ENCODE assay signal across 25 cellular contexts in genomic region chr6:15804461-15804784, GRCh38.
"Had no signal": no experiment of that assay in that cellular context is flagged by ENCODE, and none has a peak within 500 bp of the region (broad histone marks: within the 10 kb centered on the region; RNA-seq: fewer than 3 reads in every experiment).

No MANE protein-coding gene starts in this region.

- H3K4me1 Mint-ChIP-seq: activated B cell treated with CpG ODN at 0.5 μM for 24 hours; activated naive CD8-positive, alpha-beta T cell treated with anti-CD3 and anti-CD28 coated beads for 36 hours; natural killer cell had no signal

- H3K4me3 ChIP-seq: coronary artery, left ventricle myocardium inferior, sigmoid colon, smooth muscle cell, testis, upper lobe of left lung had no signal

- H3K27me3 ChIP-seq: sigmoid colon, testis, upper lobe of left lung had no signal

- ATAC-seq: esophagus mucosa, natural killer cell had no signal

- H3K9me3 Mint-ChIP-seq: activated B cell treated with CpG ODN at 0.5 μM for 24 hours; activated naive CD8-positive, alpha-beta T cell treated with anti-CD3 and anti-CD28 coated beads for 36 hours; activated T-cell treated with anti-CD3 and anti-CD28 coated beads, Interleukin-2, amount 50 U/mL, for 24 hours; natural killer cell had no signal

- DNase-seq: activated B cell treated with CpG ODN at 0.5 μM for 24 hours; activated CD4-positive, alpha-beta T cell treated with anti-CD3 and anti-CD28 coated beads for 36 hours; activated CD4-positive, alpha-beta T cell treated with anti-CD3 and anti-CD28 coated beads, Interleukin-2, amount 50 U/mL, for 4 hours; activated CD8-positive, alpha-beta memory T cell treated with anti-CD3 and anti-CD28 coated beads for 24 hours; activated CD8-positive, alpha-beta memory T cell treated with anti-CD3 and anti-CD28 coated beads, Interleukin-2, amount 50 U/mL, for 4 hours; activated naive CD4-positive, alpha-beta T cell treated with Interleukin-2 at 50 U/mL for 16 hours; activated naive CD8-positive, alpha-beta T cell treated with anti-CD3 and anti-CD28 coated beads for 36 hours; activated T-cell treated with anti-CD3 and anti-CD28 coated beads, Interleukin-2, amount 50 U/mL, for 24 hours; cerebellar nuclear complex; left ventricle myocardium inferior; midbrain; natural killer cell; sigmoid colon; stimulated activated CD4-positive, alpha-beta T cell treated with anti-CD3 and anti-CD28 coated beads, Interleukin-15, amount 100 ng/mL, for 24 hours; stimulated activated CD8-positive, alpha-beta memory T cell treated with anti-CD3 and anti-CD28 coated beads, Interleukin-4, amount 100 ng/mL, for 48 hours; stimulated activated naive CD4-positive, alpha-beta T cell; T-helper 9 cell; testis; upper lobe of left lung had no signal

- H3K27ac ChIP-seq: coronary artery, left ventricle myocardium inferior, parathyroid adenoma, sigmoid colon, testis, upper lobe of left lung had no signal

- H3K36me3 ChIP-seq: left ventricle myocardium inferior, sigmoid colon, upper lobe of left lung had no signal

- H3K36me3 Mint-ChIP-seq: activated naive CD8-positive, alpha-beta T cell treated with anti-CD3 and anti-CD28 coated beads for 36 hours; natural killer cell had no signal

- H3K4me3 Mint-ChIP-seq: activated B cell treated with CpG ODN at 0.5 μM for 24 hours; activated CD4-positive, alpha-beta T cell treated with anti-CD3 and anti-CD28 coated beads for 36 hours; activated naive CD8-positive, alpha-beta T cell treated with anti-CD3 and anti-CD28 coated beads for 36 hours; activated T-cell treated with anti-CD3 and anti-CD28 coated beads, Interleukin-2, amount 50 U/mL, for 24 hours; natural killer cell had no signal

- H3K9me3 ChIP-seq: left ventricle myocardium inferior, sigmoid colon, testis, upper lobe of left lung had no signal

- H3K9ac ChIP-seq: parathyroid adenoma had no signal

- H3K27me3 Mint-ChIP-seq: activated naive CD8-positive, alpha-beta T cell treated with anti-CD3 and anti-CD28 coated beads for 36 hours had no signal

- H3K4me1 ChIP-seq: left ventricle myocardium inferior, parathyroid adenoma, sigmoid colon, testis, upper lobe of left lung had no signal

- H3K4me2 ChIP-seq: smooth muscle cell had no signal

- H3K79me2 ChIP-seq: parathyroid adenoma had no signal

- H2AFZ ChIP-seq: parathyroid adenoma had no signal

- FAIRE-seq: bronchial epithelial cell, frontal cortex had no signal

- H3K27ac Mint-ChIP-seq: activated B cell treated with CpG ODN at 0.5 μM for 24 hours; activated CD4-positive, alpha-beta T cell treated with anti-CD3 and anti-CD28 coated beads for 36 hours; activated naive CD8-positive, alpha-beta T cell treated with anti-CD3 and anti-CD28 coated beads for 36 hours; natural killer cell had no signal
